ENCODE assay signal across 8 cellular contexts in genomic region chr11:46845440-46845739, GRCh38. TPM values are rescaled to one million over a fixed set of nuclear protein-coding genes. Genes with fewer than 3 reads are reported as not detected.
DNase-seq lines count a peak whose midpoint lies in the region; ATAC-seq and TF ChIP-seq lines count a peak whose summit lies in the region.

No MANE protein-coding gene starts in this region.

- H3K36me3 Mint-ChIP-seq in activated T-cell treated with anti-CD3 and anti-CD28 coated beads, Interleukin-2, amount 50 U/mL, for 24 hours (ENCODE audit: low read depth): peaks cover 42% of the 10 kb centered on the region
- peaks cover 0 to 8% of the 10 kb centered on the region in 2 donors for H3K36me3 Mint-ChIP-seq in stimulated activated naive B cell treated with anti-CD40 and anti-IgM and Interleukin-4, amounts not matched to agents 10 μg/mL and 1 μg/mL and 100 μg/mL, for 72 hours

- H3K9me3 Mint-ChIP-seq in activated T-cell treated with anti-CD3 and anti-CD28 coated beads, Interleukin-2, amount 50 U/mL, for 24 hours: no peaks in the 10 kb centered on the region
- no peaks in the 10 kb centered on the region for H3K9me3 Mint-ChIP-seq in stimulated activated naive B cell treated with anti-CD40 and anti-IgM and Interleukin-4, amounts not matched to agents 10 μg/mL and 1 μg/mL and 100 μg/mL, for 72 hours

- no peaks in the 10 kb centered on the region for H3K27me3 Mint-ChIP-seq in activated T-cell treated with anti-CD3 and anti-CD28 coated beads, Interleukin-2, amount 50 U/mL, for 24 hours
- no peaks in the 10 kb centered on the region for H3K27me3 Mint-ChIP-seq in stimulated activated naive B cell treated with anti-CD40 and anti-IgM and Interleukin-4, amounts not matched to agents 10 μg/mL and 1 μg/mL and 100 μg/mL, for 72 hours

- H3K4me3 Mint-ChIP-seq in activated T-cell treated with anti-CD3 and anti-CD28 coated beads, Interleukin-2, amount 50 U/mL, for 24 hours: peak overlapping the region; percentile 86
- peak overlapping the region; percentile 93 to 99 for H3K4me3 Mint-ChIP-seq in stimulated activated naive B cell treated with anti-CD40 and anti-IgM and Interleukin-4, amounts not matched to agents 10 μg/mL and 1 μg/mL and 100 μg/mL, for 72 hours

- TF ChIP-seq CTCF in VCaP (conservative IDR thresholded peaks at IDR 0.05): no peak

- peak; percentile 36 to 37 for ATAC-seq in stimulated activated naive B cell treated with anti-CD40 and anti-IgM and Interleukin-4, amounts not matched to agents 10 μg/mL and 1 μg/mL and 100 μg/mL, for 72 hours (replicated peaks)
- no peak for ATAC-seq in HG03378 (IDR thresholded peaks at IDR 0.05; ENCODE audit: unreplicated experiment)

- peak overlapping the region; percentile 91 for H3K27ac Mint-ChIP-seq in activated T-cell treated with anti-CD3 and anti-CD28 coated beads, Interleukin-2, amount 50 U/mL, for 24 hours
- peak overlapping the region; percentile 94 for H3K27ac Mint-ChIP-seq in stimulated activated naive B cell treated with anti-CD40 and anti-IgM and Interleukin-4, amounts not matched to agents 10 μg/mL and 1 μg/mL and 100 μg/mL, for 72 hours

- peak overlapping the region; percentile 76 for H3K27ac ChIP-seq in VCaP

- peaks cover 40% of the 10 kb centered on the region for H3K4me1 Mint-ChIP-seq in activated T-cell treated with anti-CD3 and anti-CD28 coated beads, Interleukin-2, amount 50 U/mL, for 24 hours (ENCODE audit: low read depth)
- H3K4me1 Mint-ChIP-seq in stimulated activated naive B cell treated with anti-CD40 and anti-IgM and Interleukin-4, amounts not matched to agents 10 μg/mL and 1 μg/mL and 100 μg/mL, for 72 hours: peaks cover 9 to 33% of the 10 kb centered on the region in 2 donors

- DNase-seq in activated T-cell treated with anti-CD3 and anti-CD28 coated beads, Interleukin-2, amount 50 U/mL, for 24 hours: no peak
- no peak for DNase-seq in activated T-cell treated with anti-CD3 and anti-CD28 coated beads, Interleukin-2, amount 50 U/mL, for 48 hours
- no peak for DNase-seq in stimulated activated naive B cell treated with anti-CD40 and anti-IgM and Interleukin-4, amounts not matched to agents 10 μg/mL and 1 μg/mL and 100 μg/mL, for 72 hours
- DNase-seq in SIG-M5 treated with dmso at 0.1 percent for 504 hours (lab: John Stamatoyannopoulos, UW; ENCODE audit: unreplicated experiment): no peak
- no peak for DNase-seq in HT-29 (ENCODE audit: low spot score)

- H3K4me3 ChIP-seq in iPS-11a (ENCODE audit: low read depth, low read length): peak overlapping the region; percentile 82

RNA-seq across cellular contexts. Expression of gene CKAP5, which starts 0.7 kb away (rescaled TPM):
- 62.7 and 76.0 TPM in 2 replicates for total RNA-seq in HT-29 (2014; rRNA removed; shearing (Covaris generic))
